29 cellular contexts compared by ENCODE assay signal in the genomic region with DNA sequence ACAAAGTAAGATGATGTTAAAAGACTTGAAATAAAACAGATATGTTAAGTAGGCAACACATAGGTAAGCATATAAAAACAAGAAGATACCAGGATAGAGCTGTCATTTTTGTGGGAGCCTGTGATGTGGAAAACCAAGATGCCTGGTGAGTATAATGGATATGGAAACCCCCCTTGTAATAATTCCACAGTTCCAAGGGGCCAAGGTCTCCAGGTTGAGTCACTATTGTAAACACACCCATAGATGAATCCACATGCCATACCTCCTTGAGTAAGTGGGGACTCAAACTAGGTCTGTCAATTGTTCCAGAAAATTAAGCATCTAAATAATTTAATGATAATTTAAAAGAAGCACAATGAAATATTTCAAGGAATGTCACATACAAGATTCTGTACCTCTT. TPM values are rescaled to one million over a fixed set of nuclear protein-coding genes. Genes with fewer than 3 reads are reported as not detected.
A peak's percentile ranks its signal among the peaks of the same experiment; 100 is the strongest.
DNase-seq lines count a peak whose midpoint lies in the region; ATAC-seq and TF ChIP-seq lines count a peak whose summit lies in the region.
"Had no signal": no experiment of that assay in that cellular context is flagged by ENCODE, and none has a peak within 500 bp of the region (broad histone marks: within the 10 kb centered on the region; RNA-seq: fewer than 3 reads in every experiment).

No MANE protein-coding gene starts in this region.

- TF ChIP-seq CTCF in Calu3 (IDR thresholded peaks at IDR 0.05; ENCODE audit: unreplicated experiment) = no peak

- peak overlapping the region; percentile 8 for H3K27ac Mint-ChIP-seq in Calu3 (ENCODE audit: unreplicated experiment)
- H3K27ac Mint-ChIP-seq: activated CD4-positive, alpha-beta T cell treated with anti-CD3 and anti-CD28 coated beads, Interleukin-2, amount 10 ng/mL, durations not matched to agents 24 days and 14 days; activated naive CD4-positive, alpha-beta T cell treated with anti-CD3 and anti-CD28 coated beads, Interleukin-2, amount 50 U/mL, for 24 hours; activated T-helper 1 cell treated with anti-CD3 and anti-CD28 coated beads, Interleukin-12 subunit alpha, Interleukin-12 subunit beta, Interleukin-2, Interleukin-4 antibody, amounts not matched to agents 30 ng/mL and 10 ng/mL and 1 ng/mL, durations not matched to agents 14 hours and 24 hours and 36 hours; CD4-positive, alpha-beta T cell; nephron; stimulated activated memory B cell treated with anti-CD40 and anti-IgM and Interleukin-4, amounts not matched to agents 10 μg/mL and 1 μg/mL and 100 μg/mL, for 72 hours had no signal

- H3K9me3 Mint-ChIP-seq in Calu3 (ENCODE audit: low read depth, unreplicated experiment) = peaks cover 2% of the 10 kb centered on the region
- H3K9me3 Mint-ChIP-seq: activated CD4-positive, alpha-beta T cell treated with anti-CD3 and anti-CD28 coated beads, Interleukin-2, amount 10 ng/mL, durations not matched to agents 24 days and 14 days; activated T-helper 1 cell treated with anti-CD3 and anti-CD28 coated beads, Interleukin-12 subunit alpha, Interleukin-12 subunit beta, Interleukin-2, Interleukin-4 antibody, amounts not matched to agents 30 ng/mL and 10 ng/mL and 1 ng/mL, durations not matched to agents 14 hours and 24 hours and 36 hours; H9; nephron had no signal

- no peaks in the 10 kb centered on the region for H3K27me3 Mint-ChIP-seq in Calu3 (ENCODE audit: unreplicated experiment)

- H3K4me1 Mint-ChIP-seq in Calu3 (ENCODE audit: low read depth, unreplicated experiment) = peaks cover 13% of the 10 kb centered on the region
- H3K4me1 Mint-ChIP-seq: activated naive CD4-positive, alpha-beta T cell treated with anti-CD3 and anti-CD28 coated beads, Interleukin-2, amount 50 U/mL, for 24 hours; H9; nephron; stimulated activated memory B cell treated with anti-CD40 and anti-IgM and Interleukin-4, amounts not matched to agents 10 μg/mL and 1 μg/mL and 100 μg/mL, for 72 hours had no signal

- ATAC-seq in HG03139 (IDR thresholded peaks at IDR 0.05; ENCODE audit: unreplicated experiment) (no peak), HG03135 (IDR thresholded peaks at IDR 0.05; ENCODE audit: unreplicated experiment) (no peak)
- ATAC-seq: GM12878; K562; stimulated activated memory B cell treated with anti-CD40 and anti-IgM and Interleukin-4, amounts not matched to agents 10 μg/mL and 1 μg/mL and 100 μg/mL, for 72 hours had no signal

- H3K27ac ChIP-seq in rectal smooth muscle tissue (ENCODE audit: low read depth, low read length) = peak overlapping the region; percentile 18
- H3K27ac ChIP-seq: parathyroid adenoma had no signal

- intact Hi-C loops in Calu3 (cut with micrococcal nuclease; ENCODE audit: unreplicated experiment) = no loop called here

- CTCF ChIA-PET in Calu3 (lab: Charles Lee) = no interaction called here

- H3K4me3 Mint-ChIP-seq in Calu3 (ENCODE audit: low read depth, unreplicated experiment) = no peak overlapping the region
- H3K4me3 Mint-ChIP-seq: activated CD4-positive, alpha-beta T cell treated with anti-CD3 and anti-CD28 coated beads, Interleukin-2, amount 10 ng/mL, durations not matched to agents 24 days and 14 days; activated naive CD4-positive, alpha-beta T cell treated with anti-CD3 and anti-CD28 coated beads, Interleukin-2, amount 50 U/mL, for 24 hours; activated T-helper 1 cell treated with anti-CD3 and anti-CD28 coated beads, Interleukin-12 subunit alpha, Interleukin-12 subunit beta, Interleukin-2, Interleukin-4 antibody, amounts not matched to agents 30 ng/mL and 10 ng/mL and 1 ng/mL, durations not matched to agents 14 hours and 24 hours and 36 hours; CD4-positive, alpha-beta T cell; H9; nephron; stimulated activated memory B cell treated with anti-CD40 and anti-IgM and Interleukin-4, amounts not matched to agents 10 μg/mL and 1 μg/mL and 100 μg/mL, for 72 hours had no signal

- peaks cover 33% of the 10 kb centered on the region for H3K4me1 ChIP-seq in rectal smooth muscle tissue (ENCODE audit: control insufficient read depth, insufficient read depth, low read length)
- H3K4me1 ChIP-seq: parathyroid adenoma had no signal

- no peak overlapping the region for H3K9ac ChIP-seq in rectal smooth muscle tissue (ENCODE audit: low read length)
- H3K9ac ChIP-seq: parathyroid adenoma had no signal

- no peaks in the 10 kb centered on the region for H3K27me3 ChIP-seq in rectal smooth muscle tissue (ENCODE audit: control insufficient read depth, insufficient read depth, low read length)

- no peaks in the 10 kb centered on the region for H3K36me3 Mint-ChIP-seq in Calu3 (ENCODE audit: insufficient read depth, unreplicated experiment)
- H3K36me3 Mint-ChIP-seq: activated naive CD4-positive, alpha-beta T cell treated with anti-CD3 and anti-CD28 coated beads, Interleukin-2, amount 50 U/mL, for 24 hours had no signal

- no peak overlapping the region for H3K4me3 ChIP-seq in rectal smooth muscle tissue (ENCODE audit: low read length)
- H3K4me3 ChIP-seq: GM12878, K562, skin epidermis, thoracic aorta had no signal

- H3K36me3 ChIP-seq in rectal smooth muscle tissue (ENCODE audit: control insufficient read depth, insufficient read depth, low read length) = no peaks in the 10 kb centered on the region

- BruUV-seq in Calu3 (replicated peaks; lab: Mats Ljungman, UMichigan) = no TSS peak

- DNase-seq in Calu3 (no peak), M059J (ENCODE audit: low read depth) (peak; percentile 73), dermis blood vessel endothelial cell (peak; percentile 55), COR-L47 (lab: John Stamatoyannopoulos, UW) (no peak), NCI-H2171 (lab: John Stamatoyannopoulos, UW) (no peak)
- DNase-seq: activated CD4-positive, alpha-beta T cell treated with anti-CD3 and anti-CD28 coated beads, Interleukin-2, amount 10 ng/mL, durations not matched to agents 24 days and 14 days; CD4-positive, alpha-beta T cell; DMS153; effector memory CD4-positive, alpha-beta T cell; glutamatergic neuron; H9; left cardiac atrium; NCI-H187 treated with DMSO at 0.1 percent for 48 hours; NCI-H2227 treated with DMSO at 0.1 percent for 48 hours; stimulated activated CD4-positive, alpha-beta T cell treated with anti-CD3 and anti-CD28 coated beads, Interleukin-2, amount 100 ng/mL, for 24 hours had no signal

RNA-seq across cellular contexts. Expression of gene CAV1, which starts 15.9 kb away (rescaled TPM):
- total RNA-seq in Calu3 (2022) = 13.3 and 15.9 TPM in 2 replicates
- total RNA-seq in M059J (2014; rRNA removed; shearing (Covaris generic)) = 388 and 413 TPM in 2 replicates
- total RNA-seq in dermis blood vessel endothelial cell = 1,771 and 3,866 TPM in 2 replicates
- total RNA-seq: CD4-positive, alpha-beta T cell; OCI-LY7 had no signal

RNA-seq across cellular contexts. Expression of gene CAV2, which starts 41.2 kb away (rescaled TPM):
- total RNA-seq in Calu3 (2022) = 74.7 and 76.4 TPM in 2 replicates
- 151 and 165 TPM in 2 replicates for total RNA-seq in M059J (2014; rRNA removed; shearing (Covaris generic))
- 247 and 291 TPM in 2 replicates for total RNA-seq in dermis blood vessel endothelial cell
- total RNA-seq: activated CD4-positive, alpha-beta T cell treated with anti-CD3 and anti-CD28 coated beads, Interleukin-2, amount 10 ng/mL, durations not matched to agents 24 days and 14 days; activated T-helper 1 cell treated with anti-CD3 and anti-CD28 coated beads, Interleukin-12 subunit alpha, Interleukin-12 subunit beta, Interleukin-2, Interleukin-4 antibody, amounts not matched to agents 30 ng/mL and 10 ng/mL and 1 ng/mL, durations not matched to agents 14 hours and 24 hours and 36 hours; CD4-positive, alpha-beta T cell; OCI-LY7; T-helper 1 cell treated with Interleukin-12 subunit alpha and Interleukin-12 subunit beta and Interleukin-4 antibody, amounts not matched to agents 30 ng/mL and 1 ng/mL, for 36 hours had no signal

Comparison
In these comparisons a context has a peak if more than half of its experiments do, and no peak if none do; other contexts are left out.
1. DNase-seq: peak in M059J (single experiment) and dermis blood vessel endothelial cell (single experiment); none in Calu3 (single experiment), COR-L47 (single experiment) and NCI-H2171 (single experiment).
2. RNA of gene CAV1, which starts 15.9 kb away (total RNA-seq): 1,771 to 3,866 TPM in dermis blood vessel endothelial cell and 388 to 413 TPM in M059J; 13.3 to 15.9 TPM in Calu3; every median in the first group is over 10 times any median in the second.